ENCODE assay signal across 12 cellular contexts in the genomic region with DNA sequence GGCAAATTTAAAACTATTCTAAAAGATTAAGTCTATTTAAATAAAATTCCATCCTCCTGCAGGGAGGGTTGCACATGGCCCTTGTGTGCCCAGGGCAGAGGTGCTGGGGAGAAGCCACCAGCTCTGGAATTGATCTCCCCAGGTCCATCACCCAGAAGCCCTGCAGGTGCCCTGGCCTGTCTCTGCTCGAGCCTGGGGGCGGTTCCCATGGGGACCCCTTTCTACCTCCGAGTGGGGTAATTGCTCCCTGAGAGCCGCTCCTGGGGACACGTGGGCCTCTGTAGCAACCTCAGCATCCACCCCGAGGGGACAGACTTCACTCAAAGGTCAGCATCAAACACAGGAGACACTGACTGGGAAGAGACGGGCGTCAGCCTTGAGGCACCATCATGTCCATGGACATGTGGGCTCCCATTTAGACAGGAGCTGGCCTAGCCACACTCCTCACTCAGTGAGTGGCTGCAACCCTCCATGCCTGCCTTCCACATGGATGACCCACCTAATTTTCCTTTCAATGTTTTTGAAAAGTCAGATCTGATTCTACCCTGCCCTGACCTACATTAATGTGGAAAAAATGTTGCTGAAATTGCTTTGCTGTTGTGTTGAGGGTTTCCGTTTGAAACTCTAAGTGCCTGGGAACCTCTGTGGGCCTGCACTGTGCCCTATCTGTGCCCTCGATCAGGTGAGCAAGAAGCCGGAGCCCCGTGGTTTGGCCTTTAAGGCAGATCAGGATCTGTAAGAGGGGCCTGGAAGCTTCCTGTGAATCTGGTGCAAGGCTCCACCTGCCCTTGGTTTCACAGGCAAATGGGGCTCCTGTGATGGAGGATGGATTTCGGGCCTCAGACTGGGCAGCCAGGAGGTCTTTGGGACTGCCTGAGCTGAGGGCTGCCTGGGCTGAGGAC. TPM values are rescaled to one million over a fixed set of nuclear protein-coding genes. Genes with fewer than 3 reads are reported as not detected.
A peak's percentile ranks its signal among the peaks of the same experiment; 100 is the strongest.
DNase-seq lines count a peak whose midpoint lies in the region; ATAC-seq and TF ChIP-seq lines count a peak whose summit lies in the region.
"Had no signal": no experiment of that assay in that cellular context is flagged by ENCODE, and none has a peak within 500 bp of the region (broad histone marks: within the 10 kb centered on the region; RNA-seq: fewer than 3 reads in every experiment).

No MANE protein-coding gene starts in this region.

- no peak for TF ChIP-seq CTCF in GM13977 (IDR thresholded peaks at IDR 0.05; ENCODE audit: extremely low read depth, insufficient read depth, missing control alignments)
- no peak for TF ChIP-seq CTCF in Caco-2 (IDR thresholded peaks at IDR 0.05; ENCODE audit: insufficient read depth in 1 of 2, low read depth in 1 of 2, low read length in 1 of 2, severe bottlenecking in 1 of 2, unreplicated experiment in 1 of 2)

- H3K4me3 ChIP-seq in CD4-positive, alpha-beta memory T cell (ENCODE audit: low read length in 2 of 2): peak overlapping the region in 1 of 2 donors; percentile 19
- no peak overlapping the region for H3K4me3 ChIP-seq in Caco-2 (ENCODE audit: low read depth, low read length)

- CTCF ChIA-PET in CD4-positive, alpha-beta memory T cell (lab: Charles Lee; ENCODE audit: partially characterized antibody): interaction anchor here (1.0 to 1.5 kb wide), 2 partner anchors 33 to 45 kb away, joined by 3 to 5 read pairs; no protein-coding TSS in a partner anchor
- CTCF ChIA-PET in activated CD4-positive, alpha-beta memory T cell treated with anti-CD3 and anti-CD28 coated beads, Interleukin-2, amount 10 ng/mL, durations not matched to agents 7 days and 5 days (lab: Charles Lee): interaction anchor here (0.6 to 2.0 kb wide), 3 partner anchors 22 to 36 kb away, joined by 3 to 11 read pairs (median 5); no protein-coding TSS in a partner anchor
- CTCF ChIA-PET in Caco-2 (lab: Charles Lee): no interaction called here

- H3K27me3 Mint-ChIP-seq in CD4-positive, alpha-beta memory T cell: no peaks in the 10 kb centered on the region
- H3K27me3 Mint-ChIP-seq in activated CD4-positive, alpha-beta memory T cell treated with anti-CD3 and anti-CD28 coated beads, Interleukin-2, amount 10 ng/mL, durations not matched to agents 7 days and 5 days: peaks cover 3% of the 10 kb centered on the region
- H3K27me3 Mint-ChIP-seq in Caco-2 (ENCODE audit: insufficient read depth, unreplicated experiment): peaks cover 24% of the 10 kb centered on the region

- peak; percentile 54 to 80 (median 67) for DNase-seq in CD4-positive, alpha-beta memory T cell
- DNase-seq in GM13977 (ENCODE audit: low spot score) (peak; percentile 16), mesenteric fat pad (ENCODE audit: low spot score) (peak; percentile 84), GF-D8 (lab: John Stamatoyannopoulos, UW) (no peak), Caco-2 (no peak)
- DNase-seq in activated CD4-positive, alpha-beta memory T cell treated with anti-CD3 and anti-CD28 coated beads, Interleukin-2, amount 10 ng/mL, durations not matched to agents 7 days and 5 days: peak; percentile 74
- DNase-seq: activated CD4-positive, CD25-positive, alpha-beta regulatory T cell treated with anti-CD3 and anti-CD28 coated beads, Interleukin-2, amount 50 U/mL, for 72 hours; anterior cingulate cortex had no signal

- H3K4me1 ChIP-seq in CD4-positive, alpha-beta memory T cell (ENCODE audit: insufficient read depth, low read length): peaks cover 42% of the 10 kb centered on the region
- H3K4me1 ChIP-seq in Caco-2: no peaks in the 10 kb centered on the region

- POLR2A ChIA-PET in CD4-positive, alpha-beta memory T cell (lab: Charles Lee; ENCODE audit: partially characterized antibody): interaction anchor here (0.8 to 1.1 kb wide), 2 partner anchors 34 to 36 kb away, joined by 3 to 4 read pairs; no protein-coding TSS in a partner anchor
- POLR2A ChIA-PET in activated CD4-positive, alpha-beta memory T cell treated with anti-CD3 and anti-CD28 coated beads, Interleukin-2, amount 10 ng/mL, durations not matched to agents 7 days and 5 days (lab: Charles Lee): interaction anchor here (0.8 to 1.8 kb wide), 3 partner anchors 18 to 57 kb away, joined by 3 to 6 read pairs (median 3); no protein-coding TSS in a partner anchor
- POLR2A ChIA-PET in Caco-2 (lab: Charles Lee): no interaction called here

- H3K27ac ChIP-seq in CD4-positive, alpha-beta memory T cell (ENCODE audit: low read depth, low read length): peak overlapping the region; percentile 13

- in situ Hi-C loops in GM13977 (cut with MboI; ENCODE audit: low pct_unique_long_range_greater_than_20kb, low sequenced_read_pairs, unreplicated experiment): no loop called here

- no peaks in the 10 kb centered on the region for H3K27me3 ChIP-seq in CD4-positive, alpha-beta memory T cell (ENCODE audit: insufficient read depth, low read length)
- peaks cover 3% of the 10 kb centered on the region for H3K27me3 ChIP-seq in Caco-2 (replicated peaks; ENCODE audit: control insufficient read depth, insufficient read depth, low read length)

- peaks cover 0 to 1% (median 0%) of the 10 kb centered on the region in 8 donors for H3K9me3 Mint-ChIP-seq in CD4-positive, alpha-beta memory T cell
- H3K9me3 Mint-ChIP-seq in activated CD4-positive, alpha-beta memory T cell treated with anti-CD3 and anti-CD28 coated beads, Interleukin-2, amount 10 ng/mL, durations not matched to agents 7 days and 5 days: peaks cover 2% of the 10 kb centered on the region
- no peaks in the 10 kb centered on the region for H3K9me3 Mint-ChIP-seq in Caco-2 (ENCODE audit: unreplicated experiment)

- no peaks in the 10 kb centered on the region for H3K36me3 ChIP-seq in CD4-positive, alpha-beta memory T cell (ENCODE audit: insufficient read depth, low read length)
- no peaks in the 10 kb centered on the region for H3K36me3 ChIP-seq in Caco-2 (ENCODE audit: control insufficient read depth, insufficient read depth, low read length)

- intact Hi-C loops in CD4-positive, alpha-beta memory T cell (cut with micrococcal nuclease): loop anchor here (2.0 kb wide), 1 partner anchor 36 kb away; no protein-coding TSS in a partner anchor
- intact Hi-C loops in Caco-2 (cut with micrococcal nuclease; ENCODE audit: unreplicated experiment): no loop called here

- no TSS peak for BruUV-seq in Caco-2 (replicated peaks; lab: Mats Ljungman, UMichigan)

- no peaks in the 10 kb centered on the region for H3K9me3 ChIP-seq in CD4-positive, alpha-beta memory T cell (ENCODE audit: control insufficient read depth in 1 of 2, low read length in 2 of 2)
- H3K9me3 ChIP-seq in Caco-2: no peaks in the 10 kb centered on the region

- H3K27ac Mint-ChIP-seq in CD4-positive, alpha-beta memory T cell: peak overlapping the region; percentile 59 to 92 (median 90)
- H3K27ac Mint-ChIP-seq in activated CD4-positive, alpha-beta memory T cell treated with anti-CD3 and anti-CD28 coated beads, Interleukin-2, amount 10 ng/mL, durations not matched to agents 7 days and 5 days: peak overlapping the region; percentile 74
- H3K27ac Mint-ChIP-seq in Caco-2 (ENCODE audit: unreplicated experiment): no peak overlapping the region

- H3K4me3 Mint-ChIP-seq in CD4-positive, alpha-beta memory T cell: peak overlapping the region in 7 of 8 donors; percentile 2 to 89 (median 80)
- no peak overlapping the region for H3K4me3 Mint-ChIP-seq in activated CD4-positive, alpha-beta memory T cell treated with anti-CD3 and anti-CD28 coated beads, Interleukin-2, amount 10 ng/mL, durations not matched to agents 7 days and 5 days
- H3K4me3 Mint-ChIP-seq in Caco-2 (ENCODE audit: unreplicated experiment): no peak overlapping the region

- peaks cover 3 to 9% of the 10 kb centered on the region in 2 donors for H3K36me3 Mint-ChIP-seq in CD4-positive, alpha-beta memory T cell
- peaks cover 11% of the 10 kb centered on the region for H3K36me3 Mint-ChIP-seq in activated CD4-positive, alpha-beta memory T cell treated with anti-CD3 and anti-CD28 coated beads, Interleukin-2, amount 10 ng/mL, durations not matched to agents 7 days and 5 days (ENCODE audit: low read depth)
- no peaks in the 10 kb centered on the region for H3K36me3 Mint-ChIP-seq in Caco-2 (ENCODE audit: insufficient read depth, unreplicated experiment)

- ATAC-seq in GM19395 (IDR thresholded peaks at IDR 0.05; ENCODE audit: unreplicated experiment): no peak

- peaks cover 25 to 46% (median 34%) of the 10 kb centered on the region in 4 donors for H3K4me1 Mint-ChIP-seq in CD4-positive, alpha-beta memory T cell
- peaks cover 36% of the 10 kb centered on the region for H3K4me1 Mint-ChIP-seq in activated CD4-positive, alpha-beta memory T cell treated with anti-CD3 and anti-CD28 coated beads, Interleukin-2, amount 10 ng/mL, durations not matched to agents 7 days and 5 days
- H3K4me1 Mint-ChIP-seq in Caco-2 (ENCODE audit: low read depth, unreplicated experiment): no peaks in the 10 kb centered on the region

RNA-seq across cellular contexts. Expression of a gene that starts 21.3 kb away (rescaled TPM):
- 10 to 100 TPM; 10.5 to 11.2 TPM for total RNA-seq in CD4-positive, alpha-beta memory T cell
- 1 to 10 TPM in 1 of 2 donors, under 1 TPM in 1; 0.49 to 1.2 TPM for polyA plus RNA-seq in CD4-positive, alpha-beta memory T cell
- total RNA-seq in activated CD4-positive, alpha-beta memory T cell treated with anti-CD3 and anti-CD28 coated beads, Interleukin-2, amount 10 ng/mL, durations not matched to agents 7 days and 5 days: 10 to 100 TPM; 15.3 to 15.4 TPM
- total RNA-seq in mesenteric fat pad: 3.3 TPM
- 0.70 and 0.73 TPM in 2 replicates for total RNA-seq in Caco-2 (2022)

RNA-seq across cellular contexts. Expression of a gene that starts 50.7 kb away (rescaled TPM):
- total RNA-seq in CD4-positive, alpha-beta memory T cell: not detected
- polyA plus RNA-seq in CD4-positive, alpha-beta memory T cell: under 1 TPM; 0.14 to 0.26 TPM
- total RNA-seq in activated CD4-positive, alpha-beta memory T cell treated with anti-CD3 and anti-CD28 coated beads, Interleukin-2, amount 10 ng/mL, durations not matched to agents 7 days and 5 days: not detected
- total RNA-seq in mesenteric fat pad (not detected), Caco-2 (2022) (not detected in 2 replicates)
- total RNA-seq: OCI-LY7, pulmonary artery endothelial cell had no signal

RNA-seq across cellular contexts. Expression of a gene that starts 52.1 kb away (rescaled TPM):
- total RNA-seq in CD4-positive, alpha-beta memory T cell: 1 to 10 TPM; 1.2 to 2.8 TPM
- under 1 TPM; 0.30 to 0.94 TPM for polyA plus RNA-seq in CD4-positive, alpha-beta memory T cell
- total RNA-seq in activated CD4-positive, alpha-beta memory T cell treated with anti-CD3 and anti-CD28 coated beads, Interleukin-2, amount 10 ng/mL, durations not matched to agents 7 days and 5 days: under 1 TPM; 0.43 to 0.76 TPM
- total RNA-seq in mesenteric fat pad: 3.8 TPM
- 0.23 TPM in 1 of 2 replicates, not detected in the other for total RNA-seq in Caco-2 (2022)
- total RNA-seq: H1 had no signal

Comparison
In these comparisons a context has a peak if more than half of its experiments do, and no peak if none do; other contexts are left out.
1. DNase-seq: peak in CD4-positive, alpha-beta memory T cell (5 of 5), GM13977 (single experiment), activated CD4-positive, alpha-beta memory T cell treated with anti-CD3 and anti-CD28 coated beads, Interleukin-2, amount 10 ng/mL, durations not matched to agents 7 days and 5 days (single experiment) and mesenteric fat pad (single experiment); none in GF-D8 (single experiment) and Caco-2 (0 of 2).
2. H3K4me3 Mint-ChIP-seq: peak in CD4-positive, alpha-beta memory T cell (7 of 8); none in activated CD4-positive, alpha-beta memory T cell treated with anti-CD3 and anti-CD28 coated beads, Interleukin-2, amount 10 ng/mL, durations not matched to agents 7 days and 5 days (single experiment) and Caco-2 (single experiment).